ENCODE assay signal across 7 cellular contexts in the genomic region with DNA sequence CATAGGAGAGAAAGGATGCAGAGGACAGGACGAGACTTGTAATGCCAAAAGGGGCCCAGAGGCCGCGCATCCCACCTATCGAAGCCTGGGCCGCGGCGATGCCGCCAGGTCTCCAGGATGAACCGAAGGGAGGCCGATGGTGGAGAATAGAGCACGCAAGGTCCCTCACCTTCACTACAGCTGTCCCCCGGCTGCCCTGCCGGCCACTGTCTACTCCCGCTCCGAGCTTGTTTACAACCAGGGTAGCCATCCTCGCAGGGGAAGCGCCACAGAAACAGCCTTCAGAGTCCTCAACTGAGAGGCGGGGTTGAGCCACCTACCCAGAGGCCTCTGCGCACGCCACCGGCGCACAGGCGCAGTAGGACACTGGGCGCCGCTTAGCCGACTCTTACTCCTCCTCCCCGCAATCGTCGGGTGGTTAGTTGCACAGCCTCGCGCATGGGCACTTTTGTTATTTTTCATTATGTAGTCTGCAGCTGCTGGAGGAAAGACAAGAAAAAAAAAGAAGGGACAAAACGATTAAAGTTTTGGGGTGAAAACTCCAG. TPM values are rescaled to one million over a fixed set of nuclear protein-coding genes. Genes with fewer than 3 reads are reported as not detected.
DNase-seq lines count a peak whose midpoint lies in the region; ATAC-seq and TF ChIP-seq lines count a peak whose summit lies in the region.

A gene (minus strand): TSS at position 309 of the 545 bp plus-strand sequence. CDS start 59 bp downstream, at position 250.

- intact Hi-C loops in sigmoid colon (cut with DNase I) = loop anchor here (2.0 to 10.0 kb wide), 4 partner anchors 61 to 518 kb away; a partner anchor contains a TSS

- H3K4me3 ChIP-seq in astrocyte of the spinal cord (ENCODE audit: low read depth, low read length) (peak within 1 kb of the TSS; percentile 98), sigmoid colon (peak within 1 kb of the TSS; percentile 70 to 90 (median 76))

- no peaks in the 10 kb centered on the region for H3K27me3 ChIP-seq in sigmoid colon

- peak within 1 kb of the TSS; percentile 80 to 92 (median 83) for H3K27ac ChIP-seq in sigmoid colon

- in situ Hi-C loops in astrocyte of the spinal cord (cut with HindIII; ENCODE audit: low sequenced_read_pairs) = no loop called here

- peak in 1 of 2 donors; percentile 10 for TF ChIP-seq POLR2A in sigmoid colon (IDR thresholded peaks at IDR 0.05)

- no peak for TF ChIP-seq EP300 in sigmoid colon (IDR thresholded peaks at IDR 0.05)

- TF ChIP-seq CTCF in astrocyte of the spinal cord (IDR thresholded peaks at IDR 0.05; ENCODE audit: low read depth, low read length) (no peak), sigmoid colon (IDR thresholded peaks at IDR 0.05) (no peak)

- H3K9me3 ChIP-seq in sigmoid colon = no peaks in the 10 kb centered on the region

- DNase-seq in NCI-H2081 (lab: John Stamatoyannopoulos, UW) (peak; percentile 82 to 89), T1000 (lab: John Stamatoyannopoulos, UW) (peak; percentile 81), astrocyte of the spinal cord (ENCODE audit: low read depth, low spot score) (peak; percentile 97), iPS DF 4.7 (ENCODE audit: extremely low read depth, low spot score) (peak; percentile 51), sigmoid colon (peak; percentile 96)

- peaks cover 0 to 4% (median 0%) of the 10 kb centered on the region in 4 donors for H3K36me3 ChIP-seq in sigmoid colon

- WGBS in sigmoid colon, 2 donors = 0% methylated on average over 32 of the region's 32 CpGs

- ATAC-seq in GM18511 (IDR thresholded peaks at IDR 0.05; ENCODE audit: unreplicated experiment) = peak; percentile 94
- ATAC-seq in HG03039 (IDR thresholded peaks at IDR 0.05; ENCODE audit: unreplicated experiment) = peak; percentile 96

- peaks cover 0 to 47% (median 34%) of the 10 kb centered on the region in 4 donors for H3K4me1 ChIP-seq in sigmoid colon

RNA-seq across cellular contexts. Expression of the gene that starts here (rescaled TPM):
- 10 to 100 TPM; 14.1 to 25.7 (median 21.6) TPM for total RNA-seq in sigmoid colon
- polyA plus RNA-seq in sigmoid colon = 1 to 10 TPM; 2.1 to 3.9 (median 2.4) TPM

Comparison
In these comparisons a context has a peak if more than half of its experiments do, and no peak if none do; other contexts are left out.
1. Peak in every context shown above with its lines: DNase-seq, ATAC-seq, H3K4me3 ChIP-seq and H3K27ac ChIP-seq.